Comparison of ENCODE assay signal across 15 cellular contexts in genomic region chr1:53949651-53950050, GRCh38. TPM values are rescaled to one million over a fixed set of nuclear protein-coding genes. Genes with fewer than 3 reads are reported as not detected.
DNase-seq lines count a peak whose midpoint lies in the region; ATAC-seq and TF ChIP-seq lines count a peak whose summit lies in the region.
"Had no signal": no experiment of that assay in that cellular context is flagged by ENCODE, and none has a peak within 500 bp of the region (broad histone marks: within the 10 kb centered on the region; RNA-seq: fewer than 3 reads in every experiment).

No MANE protein-coding gene starts in this region.

- H3K27ac ChIP-seq in cardiac muscle cell: peak overlapping the region; percentile 58
- no peak overlapping the region for H3K27ac ChIP-seq in PC-9
- H3K27ac ChIP-seq: colonic mucosa, gastrocnemius medialis, right lobe of liver, SJSA1, upper lobe of left lung had no signal

- intact Hi-C loops in Right ventricle myocardium superior (cut with DNase I): loop anchor here (5.0 kb wide), 1 partner anchor 62 kb away; the partner anchor contains the start of gene YIPF1
- intact Hi-C loops in PC-9 (cut with micrococcal nuclease; ENCODE audit: unreplicated experiment): loop anchor here (1.0 to 10.0 kb wide), 3 partner anchors 71 to 935 kb away; partner anchors contain the start of gene DHCR24
- intact Hi-C loops in activated CD8-positive, alpha-beta T cell treated with anti-CD3 and anti-CD28 coated beads for 36 hours (cut with micrococcal nuclease): no loop called here

- DNase-seq in cardiac muscle cell (ENCODE audit: low read depth in 1 of 2, low spot score in 1 of 2): peak in 1 of 2 donors; percentile 63
- DNase-seq in Right ventricle myocardium superior: no peak
- DNase-seq in NCI-H2029 treated with DMSO at 0.1 percent for 48 hours (lab: John Stamatoyannopoulos, UW): peak; percentile 53
- DNase-seq in adipocyte (ENCODE audit: low read depth): no peak
- DNase-seq in cerebellar nuclear complex (lab: John Stamatoyannopoulos, UW): no peak
- DNase-seq in PC-9: no peak
- DNase-seq in activated CD8-positive, alpha-beta T cell treated with anti-CD3 and anti-CD28 coated beads for 36 hours: no peak
- no peak for DNase-seq in activated CD4-positive, alpha-beta T cell treated with anti-CD3 and anti-CD28 coated beads, Interleukin-2, amount 10 ng/mL, durations not matched to agents 7 days and 5 days
- DNase-seq: gastrocnemius medialis; right lobe of liver; stimulated activated CD4-positive, alpha-beta T cell treated with anti-CD3 and anti-CD28 coated beads, Interleukin-4, amount 100 ng/mL, for 1 hour; upper lobe of left lung had no signal

- no peak overlapping the region for H3K4me3 ChIP-seq in cardiac muscle cell
- no peak overlapping the region for H3K4me3 ChIP-seq in adipocyte (ENCODE audit: low read length)
- H3K4me3 ChIP-seq in PC-9: no peak overlapping the region
- H3K4me3 ChIP-seq: colonic mucosa, gastrocnemius medialis, right lobe of liver, SJSA1, upper lobe of left lung had no signal

- H3K4me1 ChIP-seq in cardiac muscle cell (ENCODE audit: low read depth) (peaks cover 12% of the 10 kb centered on the region), adipocyte (ENCODE audit: control insufficient read depth, insufficient read depth, low read length) (peaks cover 19% of the 10 kb centered on the region), PC-9 (replicated peaks; ENCODE audit: insufficient read depth) (peaks cover 13% of the 10 kb centered on the region)
- H3K4me1 ChIP-seq: colonic mucosa had no signal

- ATAC-seq in Right ventricle myocardium superior (ENCODE audit: poor library complexity): no peak
- ATAC-seq in activated CD8-positive, alpha-beta T cell treated with anti-CD3 and anti-CD28 coated beads for 36 hours: no peak
- ATAC-seq: gastrocnemius medialis, right lobe of liver had no signal

- no peaks in the 10 kb centered on the region for H3K27me3 Mint-ChIP-seq in activated CD8-positive, alpha-beta T cell treated with anti-CD3 and anti-CD28 coated beads for 36 hours
- no peaks in the 10 kb centered on the region for H3K27me3 Mint-ChIP-seq in activated CD4-positive, alpha-beta T cell treated with anti-CD3 and anti-CD28 coated beads, Interleukin-2, amount 10 ng/mL, durations not matched to agents 7 days and 5 days

- H3K4me1 Mint-ChIP-seq in activated CD8-positive, alpha-beta T cell treated with anti-CD3 and anti-CD28 coated beads for 36 hours (ENCODE audit: low read depth): peaks cover 35% of the 10 kb centered on the region
- H3K4me1 Mint-ChIP-seq in activated CD4-positive, alpha-beta T cell treated with anti-CD3 and anti-CD28 coated beads, Interleukin-2, amount 10 ng/mL, durations not matched to agents 7 days and 5 days: peaks cover 27% of the 10 kb centered on the region

- H3K27me3 ChIP-seq in cardiac muscle cell: no peaks in the 10 kb centered on the region
- no peaks in the 10 kb centered on the region for H3K27me3 ChIP-seq in adipocyte (replicated peaks; ENCODE audit: control insufficient read depth, insufficient read depth, low read length)
- H3K27me3 ChIP-seq in PC-9 (ENCODE audit: insufficient read depth, low read depth): no peaks in the 10 kb centered on the region
- H3K27me3 ChIP-seq: colonic mucosa, gastrocnemius medialis, right lobe of liver, SJSA1, upper lobe of left lung had no signal

- H3K36me3 Mint-ChIP-seq in activated CD8-positive, alpha-beta T cell treated with anti-CD3 and anti-CD28 coated beads for 36 hours (ENCODE audit: low read depth): peaks cover 21% of the 10 kb centered on the region
- H3K36me3 Mint-ChIP-seq in activated CD4-positive, alpha-beta T cell treated with anti-CD3 and anti-CD28 coated beads, Interleukin-2, amount 10 ng/mL, durations not matched to agents 7 days and 5 days (ENCODE audit: low read depth): peaks cover 16% of the 10 kb centered on the region

- H3K36me3 ChIP-seq in cardiac muscle cell: peaks cover 24% of the 10 kb centered on the region
- peaks cover 20% of the 10 kb centered on the region for H3K36me3 ChIP-seq in adipocyte (ENCODE audit: control insufficient read depth, insufficient read depth, low read length, severe bottlenecking)
- peaks cover 37% of the 10 kb centered on the region; the same call in 1 of the 2 replicates for H3K36me3 ChIP-seq in PC-9 (ENCODE audit: low read depth)
- H3K36me3 ChIP-seq: colonic mucosa had no signal

- CTCF ChIA-PET in PC-9 (lab: Charles Lee): interaction anchor here (0.6 to 0.7 kb wide), 2 partner anchors 10 to 165 kb away, joined by 3 to 5 read pairs; no protein-coding TSS in a partner anchor
- CTCF ChIA-PET in activated CD8-positive, alpha-beta T cell treated with anti-CD3 and anti-CD28 coated beads for 36 hours (lab: Charles Lee): interaction anchor here (0.8 to 12.2 kb wide), 14 partner anchors 9 to 500 kb away, joined by 3 to 146 read pairs (median 6); no protein-coding TSS in a partner anchor
- CTCF ChIA-PET in activated CD4-positive, alpha-beta T cell treated with anti-CD3 and anti-CD28 coated beads, Interleukin-2, amount 10 ng/mL, durations not matched to agents 7 days and 5 days (lab: Charles Lee): interaction anchor here (1.2 to 2.0 kb wide), 5 partner anchors 10 to 100 kb away, joined by 3 to 17 read pairs (median 3); no protein-coding TSS in a partner anchor

- H3K79me2 ChIP-seq in PC-9 (ENCODE audit: low read depth): peaks cover 58% of the 10 kb centered on the region

- no peaks in the 10 kb centered on the region for H4K20me1 ChIP-seq in PC-9 (ENCODE audit: insufficient read depth)

- POLR2A ChIA-PET in PC-9 (lab: Charles Lee; ENCODE audit: unreplicated experiment): interaction anchor here (0.7 kb wide), 1 partner anchor 550 kb away, joined by 4 read pairs; no protein-coding TSS in a partner anchor
- POLR2A ChIA-PET in activated CD8-positive, alpha-beta T cell treated with anti-CD3 and anti-CD28 coated beads for 36 hours (lab: Charles Lee): interaction anchor here (0.9 to 1.5 kb wide), 2 partner anchors 10 to 70 kb away, joined by 3 to 6 read pairs; no protein-coding TSS in a partner anchor
- POLR2A ChIA-PET in activated CD4-positive, alpha-beta T cell treated with anti-CD3 and anti-CD28 coated beads, Interleukin-2, amount 10 ng/mL, durations not matched to agents 7 days and 5 days (lab: Charles Lee): no interaction called here

- no peaks in the 10 kb centered on the region for H3K9me2 ChIP-seq in PC-9 (ENCODE audit: insufficient read depth)

- no peak overlapping the region for H3K4me3 Mint-ChIP-seq in activated CD8-positive, alpha-beta T cell treated with anti-CD3 and anti-CD28 coated beads for 36 hours
- no peak overlapping the region for H3K4me3 Mint-ChIP-seq in activated CD4-positive, alpha-beta T cell treated with anti-CD3 and anti-CD28 coated beads, Interleukin-2, amount 10 ng/mL, durations not matched to agents 7 days and 5 days

- no peaks in the 10 kb centered on the region for H3K9me3 ChIP-seq in cardiac muscle cell (ENCODE audit: low read depth)
- H3K9me3 ChIP-seq in adipocyte (ENCODE audit: control insufficient read depth, low read length): no peaks in the 10 kb centered on the region
- no peaks in the 10 kb centered on the region for H3K9me3 ChIP-seq in PC-9 (ENCODE audit: insufficient read depth, low read depth)
- H3K9me3 ChIP-seq: colonic mucosa, gastrocnemius medialis, right lobe of liver, SJSA1, upper lobe of left lung had no signal

- TF ChIP-seq CTCF in cardiac muscle cell (IDR thresholded peaks at IDR 0.05; ENCODE audit: low read depth, low read length): no peak
- TF ChIP-seq CTCF in PC-9 (conservative IDR thresholded peaks at IDR 0.05): no peak
- no peak for TF ChIP-seq CTCF in activated CD8-positive, alpha-beta T cell treated with anti-CD3 and anti-CD28 coated beads for 36 hours (IDR thresholded peaks at IDR 0.05)

- no peak overlapping the region for H3K4me2 ChIP-seq in PC-9

- H3F3A ChIP-seq in PC-9 (ENCODE audit: insufficient read depth, low read depth): peaks cover 26% of the 10 kb centered on the region

- H3K27ac Mint-ChIP-seq in activated CD8-positive, alpha-beta T cell treated with anti-CD3 and anti-CD28 coated beads for 36 hours: no peak overlapping the region
- no peak overlapping the region for H3K27ac Mint-ChIP-seq in activated CD4-positive, alpha-beta T cell treated with anti-CD3 and anti-CD28 coated beads, Interleukin-2, amount 10 ng/mL, durations not matched to agents 7 days and 5 days

- H3K9ac ChIP-seq in adipocyte (ENCODE audit: low read length): peak overlapping the region; percentile 11

- no peak overlapping the region for H2AFZ ChIP-seq in PC-9

- H3K9me3 Mint-ChIP-seq in activated CD8-positive, alpha-beta T cell treated with anti-CD3 and anti-CD28 coated beads for 36 hours: no peaks in the 10 kb centered on the region
- no peaks in the 10 kb centered on the region for H3K9me3 Mint-ChIP-seq in activated CD4-positive, alpha-beta T cell treated with anti-CD3 and anti-CD28 coated beads, Interleukin-2, amount 10 ng/mL, durations not matched to agents 7 days and 5 days

- no TSS peak for BruUV-seq in PC-9 (replicated peaks; lab: Mats Ljungman, UMichigan)

RNA-seq across cellular contexts. Expression of gene LRRC42, which starts 3.5 kb away (rescaled TPM):
- total RNA-seq in cardiac muscle cell (39.3 and 44.9 TPM in 2 replicates), Right ventricle myocardium superior (12.0 TPM), PC-9 (2021) (78.7 and 82.7 TPM in 2 replicates)
- polyA plus RNA-seq in cardiac muscle cell: 49.6 and 50.5 TPM in 2 replicates
- 10 to 100 TPM; 26.7 to 29.6 TPM for total RNA-seq in activated CD8-positive, alpha-beta T cell treated with anti-CD3 and anti-CD28 coated beads for 36 hours
- total RNA-seq in activated CD4-positive, alpha-beta T cell treated with anti-CD3 and anti-CD28 coated beads, Interleukin-2, amount 10 ng/mL, durations not matched to agents 7 days and 5 days: 10 to 100 TPM; 19.5 to 19.9 TPM

RNA-seq across cellular contexts. Expression of gene IFT25, which starts 4.2 kb away (rescaled TPM):
- total RNA-seq in cardiac muscle cell: 21.6 and 32.8 TPM in 2 replicates
- polyA plus RNA-seq in cardiac muscle cell: 54.7 and 57.9 TPM in 2 replicates
- 9.9 TPM for total RNA-seq in Right ventricle myocardium superior
- total RNA-seq in PC-9 (2021): 98.8 and 128 TPM in 2 replicates
- 10 to 100 TPM; 60.5 to 63.5 TPM for total RNA-seq in activated CD8-positive, alpha-beta T cell treated with anti-CD3 and anti-CD28 coated beads for 36 hours
- total RNA-seq in activated CD4-positive, alpha-beta T cell treated with anti-CD3 and anti-CD28 coated beads, Interleukin-2, amount 10 ng/mL, durations not matched to agents 7 days and 5 days: 10 to 100 TPM; 71.8 to 74.3 TPM

RNA-seq across cellular contexts. Expression of gene DIO1, which starts 55.7 kb away (rescaled TPM):
- total RNA-seq in cardiac muscle cell (not detected in 2 replicates), Right ventricle myocardium superior (not detected), PC-9 (2021) (not detected in 2 replicates)
- not detected in 2 replicates for polyA plus RNA-seq in cardiac muscle cell
- total RNA-seq in activated CD8-positive, alpha-beta T cell treated with anti-CD3 and anti-CD28 coated beads for 36 hours: not detected
- total RNA-seq in activated CD4-positive, alpha-beta T cell treated with anti-CD3 and anti-CD28 coated beads, Interleukin-2, amount 10 ng/mL, durations not matched to agents 7 days and 5 days: not detected
- total RNA-seq: gastrocnemius medialis, mammary epithelial cell, SJSA1 had no signal
- polyA plus RNA-seq: mammary epithelial cell had no signal
